In the genomic region with DNA sequence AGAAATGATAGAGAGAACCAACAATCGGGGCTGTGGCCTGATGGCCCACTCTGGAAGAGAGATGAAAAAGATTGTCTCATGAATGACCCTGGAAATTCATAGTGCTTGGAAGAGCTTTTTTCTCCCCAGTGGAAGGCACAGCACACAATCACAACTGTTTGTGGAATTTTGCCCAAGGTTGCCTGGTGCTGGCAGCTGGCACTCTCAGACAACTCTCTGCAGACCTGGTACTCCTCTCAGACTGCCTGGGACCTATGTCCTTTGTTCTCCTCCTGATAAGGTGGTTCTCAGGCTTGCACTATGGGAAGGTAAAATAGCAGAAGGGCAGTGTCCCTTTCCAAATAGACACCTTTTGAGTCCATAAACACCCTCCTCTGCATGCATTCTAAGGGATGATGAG, we compare ENCODE assay signal across 24 cellular contexts.
DNase-seq lines count a peak whose midpoint lies in the region; ATAC-seq, FAIRE-seq and TF ChIP-seq lines count a peak whose summit lies in the region.
"Had no signal": no experiment of that assay in that cellular context is flagged by ENCODE, and none has a peak within 500 bp of the region (broad histone marks: within the 10 kb centered on the region; RNA-seq: fewer than 3 reads in every experiment).

No MANE protein-coding gene starts in this region.

- peaks cover 13% of the 10 kb centered on the region for H3K27me3 Mint-ChIP-seq in glutamatergic neuron (ENCODE audit: unreplicated experiment)

- FAIRE-seq in pancreas (lab: Jason Lieb, UNC): no peak
- FAIRE-seq: A549, D721Med, GM12878, GM12892, GM18507 had no signal

- 28 to 32% methylated on average over 1 of the region's 1 CpG for WGBS in pancreas, 2 donors

- intact Hi-C loops in pancreas (cut with DNase I): no loop called here

- peak; percentile 43 to 88 (median 70) for ATAC-seq in pancreas
- ATAC-seq: A549; CD8-positive, alpha-beta T cell; GM12878 had no signal

- peaks cover 73% of the 10 kb centered on the region for H3K4me1 Mint-ChIP-seq in glutamatergic neuron (ENCODE audit: low read depth, unreplicated experiment)
- H3K4me1 Mint-ChIP-seq: B cell had no signal

- DNase-seq in DMS 273 (lab: John Stamatoyannopoulos, UW; ENCODE audit: unreplicated experiment): peak; percentile 24
- no peak for DNase-seq in DMS 273 treated with DMSO at 0.1 percent for 48 hours (lab: John Stamatoyannopoulos, UW)
- DNase-seq in glutamatergic neuron: no peak
- DNase-seq in pancreas: peak in 1 of 6 donors; percentile 36
- no peak for DNase-seq in NCI-H1930 (lab: John Stamatoyannopoulos, UW)
- no peak for DNase-seq in DMS53 (lab: John Stamatoyannopoulos, UW)
- DNase-seq: AML-193; Caco-2; Calu3; CD4-positive, alpha-beta T cell; CD8-positive, alpha-beta T cell; DMS79; DND-41; EL; GDM1 had no signal

- H3K27ac ChIP-seq in pancreas: no peak overlapping the region
- H3K27ac ChIP-seq: 22Rv1; A549; BLaER1 treated with 17β-estradiol and CSF1 and Interleukin-3, amounts not matched to agents 10 nM and 100 nM; C4-2B had no signal

- no peak overlapping the region for H3K4me3 ChIP-seq in pancreas
- H3K4me3 ChIP-seq: A549; BLaER1 treated with 17β-estradiol and CSF1 and Interleukin-3, amounts not matched to agents 10 nM and 100 nM; GM12878 had no signal

- H3K36me3 Mint-ChIP-seq in glutamatergic neuron (ENCODE audit: unreplicated experiment): no peaks in the 10 kb centered on the region
- H3K36me3 Mint-ChIP-seq: CD8-positive, alpha-beta T cell had no signal

- peaks cover 0 to 9% (median 5%) of the 10 kb centered on the region in 3 donors for H3K4me1 ChIP-seq in pancreas
- H3K4me1 ChIP-seq: A549; BLaER1 treated with 17β-estradiol and CSF1 and Interleukin-3, amounts not matched to agents 10 nM and 100 nM; Caco-2 had no signal

- H3K27me3 ChIP-seq in pancreas: no peaks in the 10 kb centered on the region
- H3K27me3 ChIP-seq: BLaER1 treated with 17β-estradiol and CSF1 and Interleukin-3, amounts not matched to agents 10 nM and 100 nM had no signal

- no peak overlapping the region for H3K4me3 Mint-ChIP-seq in glutamatergic neuron (ENCODE audit: unreplicated experiment)
- H3K4me3 Mint-ChIP-seq: B cell; CD4-positive, alpha-beta T cell; CD8-positive, alpha-beta T cell had no signal

- peak overlapping the region; percentile 65 for H3K27ac Mint-ChIP-seq in glutamatergic neuron (ENCODE audit: unreplicated experiment)
- H3K27ac Mint-ChIP-seq: B cell; CD4-positive, alpha-beta T cell; CD8-positive, alpha-beta T cell had no signal

- TF ChIP-seq CTCF in glutamatergic neuron (IDR thresholded peaks at IDR 0.05; ENCODE audit: partially characterized antibody, unreplicated experiment): no peak
- TF ChIP-seq CTCF in pancreas (IDR thresholded peaks at IDR 0.05): no peak

- no peaks in the 10 kb centered on the region for H3K36me3 ChIP-seq in pancreas
- H3K36me3 ChIP-seq: BLaER1 treated with 17β-estradiol and CSF1 and Interleukin-3, amounts not matched to agents 10 nM and 100 nM had no signal

- H3K9me3 ChIP-seq in pancreas: no peaks in the 10 kb centered on the region
- H3K9me3 ChIP-seq: A549, Caco-2 had no signal

- H3K9me3 Mint-ChIP-seq in glutamatergic neuron (ENCODE audit: unreplicated experiment): peaks cover 19% of the 10 kb centered on the region
